Comparison of ENCODE assay signal across 1 cellular context in genomic region chr3:5011555-5012256, GRCh38.
TF ChIP-seq lines count a peak whose summit lies in the region.

No MANE protein-coding gene starts in this region.

TF ChIP-seq in K562, 482 proteins besides CTCF, POLR2A, EP300 and RAD21 (continued from another document and continues in another):
- TF ChIP-seq SP1 (CRISPR knock-in tag; IDR thresholded peaks at IDR 0.05) (no peak), KHSRP (IDR thresholded peaks at IDR 0.05) (no peak), FIP1L1 (IDR thresholded peaks at IDR 0.05; ENCODE audit: low read depth, low read length, poor library complexity, severe bottlenecking) (no peak), NFE2 (IDR thresholded peaks at IDR 0.05; ENCODE audit: low read depth) (no peak), CREB5 (CRISPR knock-in tag; IDR thresholded peaks at IDR 0.05) (no peak), ZNF77 (CRISPR knock-in tag; IDR thresholded peaks at IDR 0.05) (no peak), ZNF197 (CRISPR knock-in tag; IDR thresholded peaks at IDR 0.05; ENCODE audit: low read depth) (0 out of 2 replicates have a peak, but pooled peaks have one; percentile 18), ZNF146 (CRISPR knock-in tag; IDR thresholded peaks at IDR 0.05; ENCODE audit: unreplicated experiment) (no peak), ZNF174 (CRISPR knock-in tag; IDR thresholded peaks at IDR 0.05) (no peak), RBFOX2 (IDR thresholded peaks at IDR 0.05; ENCODE audit: low read depth, low read length) (0 out of 2 replicates have a peak, but pooled peaks have one; percentile 25), ZNF263 (CRISPR knock-in tag; IDR thresholded peaks at IDR 0.05; ENCODE audit: borderline replicate concordance) (no peak), IFI16 (CRISPR knock-in tag; IDR thresholded peaks at IDR 0.05) (no peak), RBBP5 (IDR thresholded peaks at IDR 0.05; ENCODE audit: borderline replicate concordance, insufficient read depth, low read length, poor library complexity, severe bottlenecking) (no peak), EZH2 (IDR thresholded peaks at IDR 0.05; ENCODE audit: borderline replicate concordance, low read depth, low read length) (no peak), ELK3 (CRISPR knock-in tag; IDR thresholded peaks at IDR 0.05) (no peak), IRF9 (tag; IDR thresholded peaks at IDR 0.05) (no peak), IRF2 (CRISPR knock-in tag; IDR thresholded peaks at IDR 0.05) (no peak), ESRRA (IDR thresholded peaks at IDR 0.05; ENCODE audit: borderline replicate concordance, low read depth) (peak; percentile 83; the same call in 1 of the 2 replicates), HNRNPK (IDR thresholded peaks at IDR 0.05; ENCODE audit: low read depth, low read length, poor library complexity, severe bottlenecking) (no peak), KLF13 (tag; IDR thresholded peaks at IDR 0.05; ENCODE audit: borderline replicate concordance, low read depth) (no peak), YY1 (IDR thresholded peaks at IDR 0.05; ENCODE audit: borderline replicate concordance in 1 of 3, control insufficient read depth in 1 of 3, extremely low read depth in 1 of 3, insufficient read depth in 3 of 3, insufficient read length in 1 of 3, insufficient replicate concordance in 2 of 3, low read depth in 1 of 3, low read length in 2 of 3) (no peak), NR0B1 (IDR thresholded peaks at IDR 0.05; ENCODE audit: partially characterized antibody) (no peak), SMAD3 (CRISPR knock-in tag; conservative IDR thresholded peaks at IDR 0.05) (peak; percentile 54; the same call in 1 of the 2 replicates), YBX1 (IDR thresholded peaks at IDR 0.05) (no peak), RFX1 (IDR thresholded peaks at IDR 0.05) (no peak), ELF1 (tag; IDR thresholded peaks at IDR 0.05) (no peak; the same call in 1 of the 2 replicates), CBX5 (IDR thresholded peaks at IDR 0.05; ENCODE audit: borderline replicate concordance, low read depth) (no peak), HDAC6 (IDR thresholded peaks at IDR 0.05; ENCODE audit: low read depth, low read length) (no peak), ZNF740 (CRISPR knock-in tag; IDR thresholded peaks at IDR 0.05) (no peak), ZNF740 (tag; IDR thresholded peaks at IDR 0.05) (peak; percentile 32 to 33; a peak in 1 of 4 replicates), ZNF518B (CRISPR knock-in tag; IDR thresholded peaks at IDR 0.05) (no peak), CTCFL (IDR thresholded peaks at IDR 0.05; ENCODE audit: borderline replicate concordance, insufficient read depth, low read depth, low read length, poor library complexity, severe bottlenecking) (no peak), XRCC5 (IDR thresholded peaks at IDR 0.05; ENCODE audit: low read depth, low read length) (no peak), PHF21A (IDR thresholded peaks at IDR 0.05; ENCODE audit: borderline replicate concordance, low read depth) (no peak), ZNF253 (CRISPR knock-in tag; conservative IDR thresholded peaks at IDR 0.05) (no peak), STAT6 (CRISPR knock-in tag; IDR thresholded peaks at IDR 0.05) (no peak), ELF4 (CRISPR knock-in tag; IDR thresholded peaks at IDR 0.05) (no peak), ZFP91 (CRISPR knock-in tag; IDR thresholded peaks at IDR 0.05) (no peak), KLF1 (tag; IDR thresholded peaks at IDR 0.05) (0 out of 2 replicates have a peak, but pooled peaks have one; percentile 24), SNRNP70 (optimal IDR thresholded peaks at IDR 0.05; ENCODE audit: low read depth, low read length) (no peak), ATF4 (CRISPR knock-in tag; IDR thresholded peaks at IDR 0.05) (no peak), RUNX1 (IDR thresholded peaks at IDR 0.05; ENCODE audit: low read depth) (0 out of 2 replicates have a peak, but pooled peaks have one; percentile 19), TARDBP (IDR thresholded peaks at IDR 0.05) (0 out of 2 replicates have a peak, but pooled peaks have one; percentile 41), STAT5A (IDR thresholded peaks at IDR 0.05; ENCODE audit: borderline replicate concordance, low read length) (peak; percentile 51; the same call in 1 of the 2 replicates), SRSF3 (IDR thresholded peaks at IDR 0.05; ENCODE audit: insufficient read depth, low read length) (no peak), JUN (IDR thresholded peaks at IDR 0.05; ENCODE audit: borderline replicate concordance, low read depth, low read length) (no peak), JUN (CRISPR knock-in tag; IDR thresholded peaks at IDR 0.05; ENCODE audit: borderline replicate concordance) (no peak), MAFG (tag; conservative IDR thresholded peaks at IDR 0.05) (no peak), C11orf30 (IDR thresholded peaks at IDR 0.05; ENCODE audit: low read depth) (no peak)
